In the genomic region with DNA sequence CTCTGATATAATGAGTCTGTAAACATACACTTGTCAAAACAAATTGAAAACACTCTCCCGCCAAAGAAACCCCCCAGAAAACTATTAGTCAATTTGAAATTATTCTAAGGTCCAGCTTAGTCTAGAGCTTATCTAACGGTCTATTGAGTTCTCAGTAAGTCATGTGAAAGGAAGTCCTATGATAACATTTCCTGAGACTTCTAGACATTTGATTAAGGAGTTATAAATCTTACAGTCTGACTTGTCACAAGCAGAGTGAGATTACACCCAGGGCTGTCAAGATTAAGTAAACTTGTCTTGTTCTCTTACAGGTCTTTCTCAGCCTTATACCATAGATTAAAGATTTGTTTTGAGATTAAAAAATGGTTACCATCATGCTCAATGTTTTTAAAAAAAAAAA, we compare ENCODE assay signal across 10 cellular contexts.
DNase-seq lines count a peak whose midpoint lies in the region; ATAC-seq and TF ChIP-seq lines count a peak whose summit lies in the region.
"Had no signal": no experiment of that assay in that cellular context is flagged by ENCODE, and none has a peak within 500 bp of the region (broad histone marks: within the 10 kb centered on the region; RNA-seq: fewer than 3 reads in every experiment).

No MANE protein-coding gene starts in this region.

- in situ Hi-C loops in ACHN (cut with HindIII; ENCODE audit: low pct_ligation_motif_present, low pct_unique_long_range_greater_than_20kb, low sequenced_read_pairs): no loop called here
- in situ Hi-C loops in HAP-1 (cut with MboI; ENCODE audit: low sequenced_read_pairs): no loop called here

- peaks cover 7% of the 10 kb centered on the region for H3K9me3 Mint-ChIP-seq in activated T-cell treated with anti-CD3 and anti-CD28 coated beads, Interleukin-2, amount 50 U/mL, for 4 hours
- H3K9me3 Mint-ChIP-seq in chondrocyte (ENCODE audit: low read depth): no peaks in the 10 kb centered on the region
- peaks cover 0 to 5% of the 10 kb centered on the region in 2 donors for H3K9me3 Mint-ChIP-seq in stimulated activated naive CD8-positive, alpha-beta T cell treated with anti-CD3 and anti-CD28 coated beads, Interleukin-15, amount 100 ng/mL, for 72 hours

- ATAC-seq in activated T-cell treated with anti-CD3 and anti-CD28 coated beads, Interleukin-2, amount 50 U/mL, for 4 hours: peak; percentile 9 to 12
- ATAC-seq in HG03064 (IDR thresholded peaks at IDR 0.05; ENCODE audit: low read depth, unreplicated experiment): peak; percentile 6
- ATAC-seq in stimulated activated naive CD8-positive, alpha-beta T cell treated with anti-CD3 and anti-CD28 coated beads, Interleukin-15, amount 100 ng/mL, for 72 hours: peak; percentile 31

- peaks cover 18% of the 10 kb centered on the region for H3K36me3 Mint-ChIP-seq in activated T-cell treated with anti-CD3 and anti-CD28 coated beads, Interleukin-2, amount 50 U/mL, for 4 hours (ENCODE audit: insufficient read depth)
- peaks cover 4% of the 10 kb centered on the region for H3K36me3 Mint-ChIP-seq in chondrocyte (ENCODE audit: low read depth)

- H3K27ac Mint-ChIP-seq in chondrocyte (ENCODE audit: unreplicated experiment): peak overlapping the region; percentile 91
- peak overlapping the region; percentile 92 to 96 for H3K27ac Mint-ChIP-seq in stimulated activated naive CD8-positive, alpha-beta T cell treated with anti-CD3 and anti-CD28 coated beads, Interleukin-15, amount 100 ng/mL, for 72 hours

- H3K9me3 ChIP-seq in HAP-1: no peaks in the 10 kb centered on the region
- H3K9me3 ChIP-seq: adrenal gland had no signal

- peak overlapping the region; percentile 80 for H3K4me3 Mint-ChIP-seq in activated T-cell treated with anti-CD3 and anti-CD28 coated beads, Interleukin-2, amount 50 U/mL, for 4 hours
- no peak overlapping the region for H3K4me3 Mint-ChIP-seq in chondrocyte (ENCODE audit: unreplicated experiment)
- H3K4me3 Mint-ChIP-seq in stimulated activated naive CD8-positive, alpha-beta T cell treated with anti-CD3 and anti-CD28 coated beads, Interleukin-15, amount 100 ng/mL, for 72 hours: peak overlapping the region; percentile 80 to 82

- DNase-seq in activated T-cell treated with anti-CD3 and anti-CD28 coated beads, Interleukin-2, amount 50 U/mL, for 4 hours: no peak
- no peak for DNase-seq in activated T-cell treated with anti-CD3 and anti-CD28 coated beads, Interleukin-2, amount 50 U/mL, for 1 hour
- no peak for DNase-seq in chondrocyte (ENCODE audit: low spot score)
- no peak for DNase-seq in stimulated activated naive CD8-positive, alpha-beta T cell treated with anti-CD3 and anti-CD28 coated beads, Interleukin-15, amount 100 ng/mL, for 72 hours
- no peak for DNase-seq in ACHN
- DNase-seq in HAP-1 (ENCODE audit: low spot score in 2 of 2): no peak
- no peak for DNase-seq in nucleus accumbens (lab: John Stamatoyannopoulos, UW)
- DNase-seq: small intestine had no signal

- H3K27me3 ChIP-seq in HAP-1 (ENCODE audit: low read depth): no peaks in the 10 kb centered on the region
- H3K27me3 ChIP-seq: adrenal gland had no signal

- H3K4me1 ChIP-seq in HAP-1: no peaks in the 10 kb centered on the region

- no peaks in the 10 kb centered on the region for H3K27me3 Mint-ChIP-seq in activated T-cell treated with anti-CD3 and anti-CD28 coated beads, Interleukin-2, amount 50 U/mL, for 4 hours (ENCODE audit: low read depth)
- H3K27me3 Mint-ChIP-seq in chondrocyte (ENCODE audit: low read depth): no peaks in the 10 kb centered on the region
- no peaks in the 10 kb centered on the region for H3K27me3 Mint-ChIP-seq in stimulated activated naive CD8-positive, alpha-beta T cell treated with anti-CD3 and anti-CD28 coated beads, Interleukin-15, amount 100 ng/mL, for 72 hours

- H3K4me1 Mint-ChIP-seq in activated T-cell treated with anti-CD3 and anti-CD28 coated beads, Interleukin-2, amount 50 U/mL, for 4 hours (ENCODE audit: low read depth): peaks cover 77% of the 10 kb centered on the region
- peaks cover 54% of the 10 kb centered on the region for H3K4me1 Mint-ChIP-seq in chondrocyte (ENCODE audit: low read depth)
- peaks cover 97% of the 10 kb centered on the region for H3K4me1 Mint-ChIP-seq in stimulated activated naive CD8-positive, alpha-beta T cell treated with anti-CD3 and anti-CD28 coated beads, Interleukin-15, amount 100 ng/mL, for 72 hours

- H3K36me3 ChIP-seq in HAP-1 (replicated peaks): no peaks in the 10 kb centered on the region
- H3K36me3 ChIP-seq: adrenal gland had no signal

- no peak overlapping the region for H3K4me3 ChIP-seq in HAP-1

- TF ChIP-seq CTCF in chondrocyte (IDR thresholded peaks at IDR 0.05): no peak
